In genomic region chr7:23597908-23598224, GRCh38 we compare ENCODE assay signal across 1 cellular context.
TF ChIP-seq lines count a peak whose summit lies in the region.

No MANE protein-coding gene starts in this region.

TF ChIP-seq in GM12878, 131 proteins besides CTCF, POLR2A, EP300 and RAD21 (continued from another document):
- peak; percentile 39; the same call in 1 of the 2 replicates for TF ChIP-seq NKRF (conservative IDR thresholded peaks at IDR 0.05)
- no peak for TF ChIP-seq NFYA (IDR thresholded peaks at IDR 0.05; ENCODE audit: borderline replicate concordance, low read depth, low read length)
- no peak for TF ChIP-seq RFX5 (IDR thresholded peaks at IDR 0.05; ENCODE audit: low read depth, low read length)
